1 cellular context compared by ENCODE assay signal in genomic region chr5:65077653-65078052, GRCh38.
TF ChIP-seq lines count a peak whose summit lies in the region.

No MANE protein-coding gene starts in this region.

TF ChIP-seq in GM23338, 12 proteins besides CTCF, POLR2A, EP300 and RAD21:
- TF ChIP-seq ZNF462 (CRISPR knock-in tag; IDR thresholded peaks at IDR 0.05) = no peak
- TF ChIP-seq EZH2 (IDR thresholded peaks at IDR 0.05; ENCODE audit: low read depth, unreplicated experiment) = no peak
- TF ChIP-seq POLR2AphosphoS5 (IDR thresholded peaks at IDR 0.05; ENCODE audit: low read depth) = no peak
- no peak for TF ChIP-seq CREB1 (CRISPR knock-in tag; IDR thresholded peaks at IDR 0.05; ENCODE audit: low read depth)
- no peak for TF ChIP-seq JUNB (IDR thresholded peaks at IDR 0.05; ENCODE audit: unreplicated experiment)
- TF ChIP-seq ZNF114 (CRISPR knock-in tag; IDR thresholded peaks at IDR 0.05) = no peak
- no peak for TF ChIP-seq EZH2phosphoT487 (IDR thresholded peaks at IDR 0.05; ENCODE audit: unreplicated experiment)
- no peak for TF ChIP-seq STAT1 (IDR thresholded peaks at IDR 0.05; ENCODE audit: unreplicated experiment)
